14 cellular contexts compared by ENCODE assay signal in genomic region chr2:112255875-112256274, GRCh38. TPM values are rescaled to one million over a fixed set of nuclear protein-coding genes. Genes with fewer than 3 reads are reported as not detected.
A peak's percentile ranks its signal among the peaks of the same experiment; 100 is the strongest.
DNase-seq lines count a peak whose midpoint lies in the region; ATAC-seq and TF ChIP-seq lines count a peak whose summit lies in the region.
"Had no signal": no experiment of that assay in that cellular context is flagged by ENCODE, and none has a peak within 500 bp of the region (broad histone marks: within the 10 kb centered on the region; RNA-seq: fewer than 3 reads in every experiment).

No MANE protein-coding gene starts in this region.

- H3K27me3 Mint-ChIP-seq in activated CD8-positive, alpha-beta memory T cell treated with anti-CD3 and anti-CD28 coated beads, Interleukin-2, amount 10 ng/mL, durations not matched to agents 7 days and 5 days = no peaks in the 10 kb centered on the region
- H3K27me3 Mint-ChIP-seq in T-cell = peaks cover 0 to 1% of the 10 kb centered on the region in 2 donors
- H3K27me3 Mint-ChIP-seq in T-helper 17 cell = no peaks in the 10 kb centered on the region

- CTCF ChIA-PET in activated CD8-positive, alpha-beta memory T cell treated with anti-CD3 and anti-CD28 coated beads, Interleukin-2, amount 10 ng/mL, durations not matched to agents 7 days and 5 days (lab: Charles Lee) = interaction anchor here (0.7 to 2.9 kb wide), 5 partner anchors 13 to 178 kb away, joined by 3 to 11 read pairs (median 4); partner anchors contain the start of gene RGPD8
- CTCF ChIA-PET in T-cell (lab: Charles Lee) = no interaction called here

- POLR2A ChIA-PET in T-cell (lab: Charles Lee) = interaction anchor here in 1 of 2 donors (1.1 kb wide), 1 partner anchor 74 kb away, joined by 3 read pairs; no protein-coding TSS in a partner anchor

- H3K4me3 ChIP-seq in neutrophil (ENCODE audit: low read depth in 1 of 2, low read length in 1 of 2) = peak overlapping the region; percentile 15 to 83

- no peaks in the 10 kb centered on the region for H3K9me3 ChIP-seq in neutrophil
- H3K9me3 ChIP-seq in T-helper 17 cell (ENCODE audit: control insufficient read depth, low read length, poor library complexity, severe bottlenecking) = no peaks in the 10 kb centered on the region
- H3K9me3 ChIP-seq: pancreas, suprapubic skin had no signal

- peak overlapping the region; percentile 83 for H3K27ac ChIP-seq in neutrophil

- no peak for ATAC-seq in activated CD8-positive, alpha-beta memory T cell treated with anti-CD3 and anti-CD28 coated beads, Interleukin-2, amount 10 ng/mL, durations not matched to agents 7 days and 5 days
- no peak for ATAC-seq in T-cell (replicated peaks in 1 of 4)
- ATAC-seq in HG03521 (IDR thresholded peaks at IDR 0.05; ENCODE audit: unreplicated experiment) = no peak
- ATAC-seq in GM21825 (IDR thresholded peaks at IDR 0.05; ENCODE audit: unreplicated experiment) = no peak
- ATAC-seq in T-helper 17 cell = no peak
- ATAC-seq: PC-3 had no signal

- no peak for TF ChIP-seq CTCF in neutrophil (IDR thresholded peaks at IDR 0.05)

- H3K4me1 ChIP-seq in neutrophil (ENCODE audit: control insufficient read depth in 1 of 2, insufficient read depth in 1 of 2, low read depth in 1 of 2, low read length in 1 of 2) = peaks cover 58 to 64% of the 10 kb centered on the region in 2 experiments

- no peaks in the 10 kb centered on the region for H3K36me3 ChIP-seq in neutrophil
- H3K36me3 ChIP-seq: pancreas, suprapubic skin had no signal

- no peak for DNase-seq in activated CD8-positive, alpha-beta memory T cell treated with anti-CD3 and anti-CD28 coated beads, Interleukin-2, amount 10 ng/mL, durations not matched to agents 7 days and 5 days
- no peak for DNase-seq in activated CD8-positive, alpha-beta memory T cell treated with anti-CD3 and anti-CD28 coated beads, Interleukin-2, amount 50 U/mL, for 4 hours
- DNase-seq in KG1 (lab: John Stamatoyannopoulos, UW) (peak; percentile 31), T-cell (no peak), T-helper 17 cell (no peak)
- DNase-seq: ACHN, NCI-H1092 treated with DMSO at 0.1 percent for 48 hours, NCI-H2227 treated with DMSO at 0.1 percent for 48 hours, pancreas, PC-3 had no signal

- peaks cover 4% of the 10 kb centered on the region for H3K36me3 Mint-ChIP-seq in activated CD8-positive, alpha-beta memory T cell treated with anti-CD3 and anti-CD28 coated beads, Interleukin-2, amount 10 ng/mL, durations not matched to agents 7 days and 5 days
- H3K36me3 Mint-ChIP-seq in T-cell (no peaks in the 10 kb centered on the region), T-helper 17 cell (ENCODE audit: low read depth) (no peaks in the 10 kb centered on the region)

- no peaks in the 10 kb centered on the region for H3K9me3 Mint-ChIP-seq in activated CD8-positive, alpha-beta memory T cell treated with anti-CD3 and anti-CD28 coated beads, Interleukin-2, amount 10 ng/mL, durations not matched to agents 7 days and 5 days (ENCODE audit: low read depth)
- no peaks in the 10 kb centered on the region for H3K9me3 Mint-ChIP-seq in T-cell

- H3K27me3 ChIP-seq in neutrophil = no peaks in the 10 kb centered on the region
- H3K27me3 ChIP-seq: pancreas, suprapubic skin had no signal

- H3K4me3 Mint-ChIP-seq in activated CD8-positive, alpha-beta memory T cell treated with anti-CD3 and anti-CD28 coated beads, Interleukin-2, amount 10 ng/mL, durations not matched to agents 7 days and 5 days = no peak overlapping the region
- peak overlapping the region in 2 of 3 donors; percentile 58 to 87 for H3K4me3 Mint-ChIP-seq in T-cell
- no peak overlapping the region for H3K4me3 Mint-ChIP-seq in T-helper 17 cell

- H3K4me1 Mint-ChIP-seq in activated CD8-positive, alpha-beta memory T cell treated with anti-CD3 and anti-CD28 coated beads, Interleukin-2, amount 10 ng/mL, durations not matched to agents 7 days and 5 days = peaks cover 32% of the 10 kb centered on the region
- peaks cover 7 to 28% (median 8%) of the 10 kb centered on the region in 3 donors for H3K4me1 Mint-ChIP-seq in T-cell
- H3K4me1 Mint-ChIP-seq in T-helper 17 cell = peaks cover 17% of the 10 kb centered on the region

- peak overlapping the region; percentile 35 for H3K27ac Mint-ChIP-seq in activated CD8-positive, alpha-beta memory T cell treated with anti-CD3 and anti-CD28 coated beads, Interleukin-2, amount 10 ng/mL, durations not matched to agents 7 days and 5 days
- H3K27ac Mint-ChIP-seq in T-cell (no peak overlapping the region), T-helper 17 cell (no peak overlapping the region)

RNA-seq across cellular contexts. Expression of gene ZC3H8, which starts 1.0 kb away (rescaled TPM):
- 10 to 100 TPM; 10.5 to 16.0 TPM for total RNA-seq in activated CD8-positive, alpha-beta memory T cell treated with anti-CD3 and anti-CD28 coated beads, Interleukin-2, amount 10 ng/mL, durations not matched to agents 7 days and 5 days
- total RNA-seq in T-cell (10 to 100 TPM; 16.1 to 29.9 (median 22.1) TPM), T-helper 17 cell (10 to 100 TPM; 15.3 to 16.8 TPM)

RNA-seq across cellular contexts. Expression of gene ZC3H6, which starts 19.5 kb away (rescaled TPM):
- total RNA-seq in activated CD8-positive, alpha-beta memory T cell treated with anti-CD3 and anti-CD28 coated beads, Interleukin-2, amount 10 ng/mL, durations not matched to agents 7 days and 5 days = 10 to 100 TPM in 1 of 2 experiments, 1 to 10 TPM in 1; 6.9 to 12.1 TPM
- total RNA-seq in T-cell = 10 to 100 TPM; 19.6 to 29.9 (median 25.9) TPM
- total RNA-seq in T-helper 17 cell = 10 to 100 TPM; 17.7 to 19.6 TPM

Comparison
In these comparisons a context has a peak if more than half of its experiments do, and no peak if none do; other contexts are left out.
1. H3K4me3 Mint-ChIP-seq: peak in T-cell (2 of 3); none in activated CD8-positive, alpha-beta memory T cell treated with anti-CD3 and anti-CD28 coated beads, Interleukin-2, amount 10 ng/mL, durations not matched to agents 7 days and 5 days (single experiment) and T-helper 17 cell (single experiment).